Comparison of ENCODE assay signal across 1 cellular context in the genomic region with DNA sequence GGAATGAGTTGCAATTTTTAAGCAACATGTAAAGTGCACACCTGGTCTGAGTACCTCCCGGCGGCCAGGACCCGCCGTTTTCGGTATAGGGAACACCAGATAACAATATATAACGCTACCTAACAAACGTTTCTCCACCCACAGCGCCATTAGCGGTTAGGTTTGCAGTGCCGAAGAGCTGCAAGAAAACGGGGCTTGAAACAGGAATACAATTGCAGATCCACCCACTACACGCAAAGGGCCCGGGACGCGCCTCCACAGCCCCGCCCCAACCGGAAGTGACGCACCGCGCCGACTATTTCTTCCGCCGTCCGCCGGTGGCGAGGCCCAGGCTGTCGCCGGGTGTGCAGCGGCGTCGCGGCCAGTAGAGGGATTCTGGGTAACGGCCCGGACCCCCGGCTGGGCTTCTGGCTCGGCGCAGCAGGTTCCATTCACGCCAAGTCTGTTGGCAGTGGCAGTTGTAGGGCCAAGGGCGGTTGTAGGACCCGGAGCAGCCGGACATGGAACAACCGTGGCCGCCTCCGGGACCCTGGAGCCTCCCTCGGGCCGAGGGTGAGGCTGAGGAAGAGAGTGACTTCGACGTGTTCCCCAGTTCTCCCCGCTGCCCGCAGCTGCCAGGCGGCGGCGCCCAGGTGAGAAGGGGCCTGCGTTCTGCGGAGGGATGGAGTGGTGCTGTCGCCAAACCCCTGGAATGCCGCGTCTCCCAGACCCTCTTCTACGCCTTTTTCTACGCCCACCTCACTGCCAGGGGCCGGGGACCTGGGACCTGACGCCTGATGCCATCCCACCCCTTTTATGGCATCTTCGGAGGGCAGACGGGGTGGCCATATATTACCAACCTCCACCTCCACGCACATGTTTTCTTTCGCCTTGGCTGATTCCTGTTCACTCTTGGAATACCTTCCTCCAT.
TF ChIP-seq lines count a peak whose summit lies in the region.

Gene CDC37L1 (plus strand): TSS at position 302 of the 910 bp plus-strand sequence. CDS start 199 bp downstream, at position 501.

TF ChIP-seq in HEK293, 187 proteins besides CTCF, POLR2A, EP300 and RAD21 (continued from another document):
- TF ChIP-seq ZNF214 (tag by site-specific recombination; IDR thresholded peaks at IDR 0.05; ENCODE audit: borderline replicate concordance), result no peak
- peak; percentile 56; the same call in 1 of the 2 replicates for TF ChIP-seq ZNF423 (tag by site-specific recombination; IDR thresholded peaks at IDR 0.05)
- 0 out of 2 replicates have a peak, but pooled peaks have one; percentile 32 for TF ChIP-seq ZBTB48 (tag by site-specific recombination; IDR thresholded peaks at IDR 0.05)
- peak; percentile 82 for TF ChIP-seq SP2 (tag by site-specific recombination; IDR thresholded peaks at IDR 0.05)
- TF ChIP-seq, protein P1, sequence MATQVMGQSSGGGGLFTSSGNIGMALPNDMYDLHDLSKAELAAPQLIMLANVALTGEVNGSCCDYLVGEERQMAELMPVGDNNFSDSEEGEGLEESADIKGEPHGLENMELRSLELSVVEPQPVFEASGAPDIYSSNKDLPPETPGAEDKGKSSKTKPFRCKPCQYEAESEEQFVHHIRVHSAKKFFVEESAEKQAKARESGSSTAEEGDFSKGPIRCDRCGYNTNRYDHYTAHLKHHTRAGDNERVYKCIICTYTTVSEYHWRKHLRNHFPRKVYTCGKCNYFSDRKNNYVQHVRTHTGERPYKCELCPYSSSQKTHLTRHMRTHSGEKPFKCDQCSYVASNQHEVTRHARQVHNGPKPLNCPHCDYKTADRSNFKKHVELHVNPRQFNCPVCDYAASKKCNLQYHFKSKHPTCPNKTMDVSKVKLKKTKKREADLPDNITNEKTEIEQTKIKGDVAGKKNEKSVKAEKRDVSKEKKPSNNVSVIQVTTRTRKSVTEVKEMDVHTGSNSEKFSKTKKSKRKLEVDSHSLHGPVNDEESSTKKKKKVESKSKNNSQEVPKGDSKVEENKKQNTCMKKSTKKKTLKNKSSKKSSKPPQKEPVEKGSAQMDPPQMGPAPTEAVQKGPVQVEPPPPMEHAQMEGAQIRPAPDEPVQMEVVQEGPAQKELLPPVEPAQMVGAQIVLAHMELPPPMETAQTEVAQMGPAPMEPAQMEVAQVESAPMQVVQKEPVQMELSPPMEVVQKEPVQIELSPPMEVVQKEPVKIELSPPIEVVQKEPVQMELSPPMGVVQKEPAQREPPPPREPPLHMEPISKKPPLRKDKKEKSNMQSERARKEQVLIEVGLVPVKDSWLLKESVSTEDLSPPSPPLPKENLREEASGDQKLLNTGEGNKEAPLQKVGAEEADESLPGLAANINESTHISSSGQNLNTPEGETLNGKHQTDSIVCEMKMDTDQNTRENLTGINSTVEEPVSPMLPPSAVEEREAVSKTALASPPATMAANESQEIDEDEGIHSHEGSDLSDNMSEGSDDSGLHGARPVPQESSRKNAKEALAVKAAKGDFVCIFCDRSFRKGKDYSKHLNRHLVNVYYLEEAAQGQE (tag by site-specific recombination; IDR thresholded peaks at IDR 0.05), result no peak
- no peak for TF ChIP-seq ZNF664 (tag by site-specific recombination; IDR thresholded peaks at IDR 0.05)
- no peak for TF ChIP-seq ZNF488 (tag by site-specific recombination; IDR thresholded peaks at IDR 0.05)
- TF ChIP-seq ZBTB7A (tag by site-specific recombination; IDR thresholded peaks at IDR 0.05; ENCODE audit: low read depth), result no peak
- 0 out of 2 replicates have a peak, but pooled peaks have one; percentile 54 for TF ChIP-seq HOXC10 (CRISPR knock-in tag; IDR thresholded peaks at IDR 0.05)
- 0 out of 2 replicates have a peak, but pooled peaks have one; percentile 27 for TF ChIP-seq ZBTB10 (tag by site-specific recombination; IDR thresholded peaks at IDR 0.05)
- no peak for TF ChIP-seq ZNF18 (tag by site-specific recombination; IDR thresholded peaks at IDR 0.05)
- TF ChIP-seq ZNF426 (tag by site-specific recombination; IDR thresholded peaks at IDR 0.05), result no peak
- peak; percentile 58; the same call in 1 of the 2 replicates for TF ChIP-seq ZBTB21 (tag by site-specific recombination; IDR thresholded peaks at IDR 0.05)
- peak; percentile 53 for TF ChIP-seq ZBTB26 (tag by site-specific recombination; optimal IDR thresholded peaks at IDR 0.05)
- TF ChIP-seq ZNF785 (tag by site-specific recombination; IDR thresholded peaks at IDR 0.05), result no peak
- TF ChIP-seq, protein P2, sequence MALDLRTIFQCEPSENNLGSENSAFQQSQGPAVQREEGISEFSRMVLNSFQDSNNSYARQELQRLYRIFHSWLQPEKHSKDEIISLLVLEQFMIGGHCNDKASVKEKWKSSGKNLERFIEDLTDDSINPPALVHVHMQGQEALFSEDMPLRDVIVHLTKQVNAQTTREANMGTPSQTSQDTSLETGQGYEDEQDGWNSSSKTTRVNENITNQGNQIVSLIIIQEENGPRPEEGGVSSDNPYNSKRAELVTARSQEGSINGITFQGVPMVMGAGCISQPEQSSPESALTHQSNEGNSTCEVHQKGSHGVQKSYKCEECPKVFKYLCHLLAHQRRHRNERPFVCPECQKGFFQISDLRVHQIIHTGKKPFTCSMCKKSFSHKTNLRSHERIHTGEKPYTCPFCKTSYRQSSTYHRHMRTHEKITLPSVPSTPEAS (tag by site-specific recombination; IDR thresholded peaks at IDR 0.05), result no peak
- TF ChIP-seq OVOL3 (tag by site-specific recombination; IDR thresholded peaks at IDR 0.05), result no peak
- no peak for TF ChIP-seq ZNF274 (IDR thresholded peaks at IDR 0.05; ENCODE audit: low read length)
- no peak for TF ChIP-seq ZNF274 (tag by site-specific recombination; IDR thresholded peaks at IDR 0.05; ENCODE audit: borderline replicate concordance)
- no peak for TF ChIP-seq HOXA7 (CRISPR knock-in tag; IDR thresholded peaks at IDR 0.05; ENCODE audit: borderline replicate concordance)
- TF ChIP-seq ZBTB20 (tag by site-specific recombination; IDR thresholded peaks at IDR 0.05), result peak; percentile 74; the same call in 1 of the 2 replicates
- TF ChIP-seq ZSCAN16 (tag by site-specific recombination; IDR thresholded peaks at IDR 0.05), result no peak
